20 cellular contexts compared by ENCODE assay signal in genomic region chr15:92157666-92158298, GRCh38.
DNase-seq lines count a peak whose midpoint lies in the region; ATAC-seq and TF ChIP-seq lines count a peak whose summit lies in the region.
"Had no signal": no experiment of that assay in that cellular context is flagged by ENCODE, and none has a peak within 500 bp of the region (broad histone marks: within the 10 kb centered on the region; RNA-seq: fewer than 3 reads in every experiment).

No MANE protein-coding gene starts in this region.

- TF ChIP-seq CTCF in right atrium auricular region (IDR thresholded peaks at IDR 0.05) (no peak), heart right ventricle (IDR thresholded peaks at IDR 0.05) (no peak), WTC11 (IDR thresholded peaks at IDR 0.05) (no peak), hepatocyte (IDR thresholded peaks at IDR 0.05; ENCODE audit: poor library complexity) (no peak)

- H3K36me3 Mint-ChIP-seq in WTC11 = no peaks in the 10 kb centered on the region

- ATAC-seq in heart right ventricle (no peak), WTC11 (no peak), GM21447 (IDR thresholded peaks at IDR 0.05; ENCODE audit: unreplicated experiment) (no peak), GM18511 (IDR thresholded peaks at IDR 0.05; ENCODE audit: unreplicated experiment) (no peak), HG02938 (IDR thresholded peaks at IDR 0.05; ENCODE audit: unreplicated experiment) (no peak)
- ATAC-seq: left ventricle myocardium superior, SK-N-SH treated with all-trans-retinoic acid at 6 μM for 48 hours had no signal

- H3K4me1 ChIP-seq in right atrium auricular region (no peaks in the 10 kb centered on the region), heart right ventricle (peaks cover 0 to 10% (median 0%) of the 10 kb centered on the region in 9 donors), hepatocyte (ENCODE audit: insufficient read depth) (peaks cover 5% of the 10 kb centered on the region)
- H3K4me1 ChIP-seq: HAP-1 had no signal

- H3K36me3 ChIP-seq in right atrium auricular region = peaks cover 27% of the 10 kb centered on the region
- peaks cover 0 to 74% (median 12%) of the 10 kb centered on the region in 9 donors for H3K36me3 ChIP-seq in heart right ventricle
- H3K36me3 ChIP-seq in hepatocyte (replicated peaks; ENCODE audit: insufficient read depth, low read depth) = no peaks in the 10 kb centered on the region
- H3K36me3 ChIP-seq: HAP-1, transverse colon had no signal

- H3K4me3 Mint-ChIP-seq in WTC11 = no peak overlapping the region
- H3K4me3 Mint-ChIP-seq: activated B cell treated with CpG ODN at 0.5 μM for 24 hours; activated naive CD8-positive, alpha-beta T cell treated with anti-CD3 and anti-CD28 coated beads, Interleukin-2, amount 10 ng/mL, durations not matched to agents 7 days and 5 days had no signal

- peak; percentile 18 for DNase-seq in right atrium auricular region (ENCODE audit: low spot score)
- no peak for DNase-seq in heart right ventricle
- DNase-seq in WTC11 (ENCODE audit: low spot score) = no peak
- no peak for DNase-seq in hepatocyte (ENCODE audit: low spot score)
- no peak for DNase-seq in epidermal melanocyte (ENCODE audit: insufficient read length, low spot score)
- DNase-seq: activated B cell treated with CpG ODN at 0.5 μM for 24 hours; activated naive CD8-positive, alpha-beta T cell treated with anti-CD3 and anti-CD28 coated beads, Interleukin-2, amount 10 ng/mL, durations not matched to agents 7 days and 5 days; foreskin melanocyte; left ventricle myocardium superior; mucosa of descending colon; NCI-H1092; NCI-H2029 treated with DMSO at 0.1 percent for 48 hours; NCI-H748 treated with DMSO at 0.1 percent for 48 hours; transverse colon had no signal

- H3K4me2 ChIP-seq in hepatocyte = no peak overlapping the region

- H3K27ac ChIP-seq in right atrium auricular region (no peak overlapping the region), heart right ventricle (no peak overlapping the region), hepatocyte (peak overlapping the region; percentile 41)
- H3K27ac ChIP-seq: transverse colon had no signal

- no peaks in the 10 kb centered on the region for H3K27me3 ChIP-seq in right atrium auricular region
- H3K27me3 ChIP-seq in heart right ventricle = no peaks in the 10 kb centered on the region
- H3K27me3 ChIP-seq in hepatocyte = no peaks in the 10 kb centered on the region
- H3K27me3 ChIP-seq: transverse colon had no signal

- H3K4me1 Mint-ChIP-seq in WTC11 = peaks cover 58% of the 10 kb centered on the region

- 92 to 94% methylated on average over 10 of the region's 10 CpGs for WGBS in heart right ventricle, 2 donors
- WGBS in hepatocyte (ENCODE audit: low lambda C conversion rate, missing lambda C conversion rate) = 73% methylated on average over 10 of the region's 10 CpGs

- no peaks in the 10 kb centered on the region for H3K79me2 ChIP-seq in hepatocyte

- H3K27me3 Mint-ChIP-seq in WTC11 (ENCODE audit: low read depth) = no peaks in the 10 kb centered on the region; the same call in 1 of the 2 replicates
- H3K27me3 Mint-ChIP-seq: activated B cell treated with CpG ODN at 0.5 μM for 24 hours; activated naive CD8-positive, alpha-beta T cell treated with anti-CD3 and anti-CD28 coated beads, Interleukin-2, amount 10 ng/mL, durations not matched to agents 7 days and 5 days had no signal

- H2AFZ ChIP-seq in hepatocyte = no peak overlapping the region

- H3K27ac Mint-ChIP-seq in WTC11 = peak overlapping the region; percentile 95
- H3K27ac Mint-ChIP-seq: activated naive CD8-positive, alpha-beta T cell treated with anti-CD3 and anti-CD28 coated beads, Interleukin-2, amount 10 ng/mL, durations not matched to agents 7 days and 5 days had no signal

- POLR2A ChIA-PET in WTC11 (lab: Charles Lee) = interaction anchor here (0.6 kb wide), 1 partner anchor 39 kb away, joined by 3 read pairs; no protein-coding TSS in a partner anchor

- H3K9me2 ChIP-seq in hepatocyte (replicated peaks; ENCODE audit: insufficient read depth) = no peaks in the 10 kb centered on the region

- CTCF ChIA-PET in WTC11 (lab: Charles Lee) = no interaction called here

- H3K4me3 ChIP-seq in right atrium auricular region (no peak overlapping the region), heart right ventricle (no peak overlapping the region), hepatocyte (no peak overlapping the region)
- H3K4me3 ChIP-seq: HAP-1, mucosa of descending colon, transverse colon had no signal

- no peaks in the 10 kb centered on the region for H4K20me1 ChIP-seq in hepatocyte (ENCODE audit: insufficient read depth, poor library complexity, severe bottlenecking)

- H3K9me3 ChIP-seq in right atrium auricular region = no peaks in the 10 kb centered on the region
- no peaks in the 10 kb centered on the region for H3K9me3 ChIP-seq in heart right ventricle
- no peaks in the 10 kb centered on the region for H3K9me3 ChIP-seq in hepatocyte (ENCODE audit: low read depth)
- H3K9me3 ChIP-seq: Caco-2, HAP-1, mucosa of descending colon, transverse colon had no signal

- intact Hi-C loops in heart right ventricle (cut with DNase I) = no loop called here

- no peaks in the 10 kb centered on the region for H3K9me3 Mint-ChIP-seq in WTC11
- H3K9me3 Mint-ChIP-seq: activated B cell treated with CpG ODN at 0.5 μM for 24 hours; activated naive CD8-positive, alpha-beta T cell treated with anti-CD3 and anti-CD28 coated beads, Interleukin-2, amount 10 ng/mL, durations not matched to agents 7 days and 5 days had no signal

TF ChIP-seq in WTC11, 78 proteins besides CTCF, POLR2A, EP300 and RAD21:
- TF ChIP-seq GTF2I (CRISPR knock-in tag; conservative IDR thresholded peaks at IDR 0.05) (peak; percentile 64; the same call in 1 of the 2 replicates), RORB (CRISPR knock-in tag; IDR thresholded peaks at IDR 0.05) (no peak)
